Comparison of ENCODE assay signal across 12 cellular contexts in the genomic region with DNA sequence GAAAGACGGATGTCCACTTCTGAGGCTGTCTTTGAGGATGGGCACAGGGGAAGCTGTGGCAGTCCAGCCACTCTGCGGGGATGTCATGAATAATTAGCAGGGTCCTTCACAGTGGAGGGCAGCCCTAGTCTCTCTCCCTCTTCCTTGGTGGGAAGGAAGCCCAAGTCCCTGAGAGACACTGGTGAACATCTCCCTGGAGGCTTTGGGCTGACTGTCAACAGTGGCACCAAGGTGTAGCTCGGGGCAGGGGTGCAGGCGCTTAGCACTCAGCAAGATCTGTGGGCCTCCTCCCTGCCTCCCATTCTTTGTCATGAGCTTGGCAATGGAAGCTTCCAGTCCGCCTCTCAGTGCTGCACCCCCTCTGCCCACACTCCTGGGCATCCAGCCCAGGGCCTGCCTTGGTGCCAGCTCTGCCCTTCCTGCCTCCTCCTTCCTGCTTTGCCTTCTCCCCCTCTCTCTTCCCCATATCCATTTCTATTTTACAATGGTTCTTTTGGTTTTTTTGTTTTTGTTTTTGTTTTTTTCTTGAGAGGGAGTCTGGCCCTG. TPM values are rescaled to one million over a fixed set of nuclear protein-coding genes. Genes with fewer than 3 reads are reported as not detected.
DNase-seq lines count a peak whose midpoint lies in the region; ATAC-seq and TF ChIP-seq lines count a peak whose summit lies in the region.
"Had no signal": no experiment of that assay in that cellular context is flagged by ENCODE, and none has a peak within 500 bp of the region (broad histone marks: within the 10 kb centered on the region; RNA-seq: fewer than 3 reads in every experiment).

No MANE protein-coding gene starts in this region.

- WGBS in lower leg skin, 2 donors, result 57 to 66% methylated on average over 5 of the region's 5 CpGs

- peaks cover 35% of the 10 kb centered on the region for H3K4me1 Mint-ChIP-seq in dendritic cell treated with granulocyte-macrophage colony-stimulating factor and Interleukin-4, amounts not matched to agents 40 ng/mL and 50 ng/mL, for 4 days (ENCODE audit: low read depth)
- H3K4me1 Mint-ChIP-seq in T-helper 17 cell, result no peaks in the 10 kb centered on the region
- H3K4me1 Mint-ChIP-seq: activated T-helper 17 cell treated with anti-CD3 and anti-CD28 coated beads, Interleukin-2, amount 50 U/mL, for 72 hours had no signal

- H3K4me3 Mint-ChIP-seq in dendritic cell treated with granulocyte-macrophage colony-stimulating factor and Interleukin-4, amounts not matched to agents 40 ng/mL and 50 ng/mL, for 4 days, result no peak overlapping the region
- H3K4me3 Mint-ChIP-seq in T-helper 17 cell, result no peak overlapping the region
- H3K4me3 Mint-ChIP-seq: activated T-helper 17 cell treated with anti-CD3 and anti-CD28 coated beads, Interleukin-2, amount 50 U/mL, for 72 hours had no signal

- DNase-seq in NCI-H2029 treated with DMSO at 0.1 percent for 48 hours (lab: John Stamatoyannopoulos, UW), result peak; percentile 30
- peak; percentile 52 to 87 for DNase-seq in lower leg skin (ENCODE audit: low spot score in 2 of 2)
- no peak for DNase-seq in T-helper 17 cell
- DNase-seq in T1000 (lab: John Stamatoyannopoulos, UW), result no peak
- no peak for DNase-seq in NCI-H1417 (lab: John Stamatoyannopoulos, UW)
- DNase-seq: left colon, NCI-H226 had no signal

- H3K27me3 Mint-ChIP-seq in dendritic cell treated with granulocyte-macrophage colony-stimulating factor and Interleukin-4, amounts not matched to agents 40 ng/mL and 50 ng/mL, for 4 days, result no peaks in the 10 kb centered on the region
- no peaks in the 10 kb centered on the region for H3K27me3 Mint-ChIP-seq in T-helper 17 cell
- H3K27me3 Mint-ChIP-seq: activated T-helper 17 cell treated with anti-CD3 and anti-CD28 coated beads, Interleukin-2, amount 50 U/mL, for 72 hours had no signal

- H3K4me3 ChIP-seq in lower leg skin (ENCODE audit: low read depth, poor library complexity, severe bottlenecking) (no peak overlapping the region), subcutaneous abdominal adipose tissue (ENCODE audit: low read depth in 1 of 5, low read length in 5 of 5) (no peak overlapping the region)

- peaks cover 0 to 10% (median 6%) of the 10 kb centered on the region in 5 donors for H3K36me3 ChIP-seq in subcutaneous abdominal adipose tissue (ENCODE audit: control insufficient read depth in 5 of 5, insufficient read depth in 5 of 5, low read length in 5 of 5)

- no peak overlapping the region for H3K9ac ChIP-seq in subcutaneous abdominal adipose tissue (ENCODE audit: low read length in 5 of 5)

- H3K4me1 ChIP-seq in subcutaneous abdominal adipose tissue (ENCODE audit: control insufficient read depth in 5 of 5, insufficient read depth in 5 of 5, low read length in 5 of 5), result peaks cover 8 to 27% (median 15%) of the 10 kb centered on the region in 5 donors

- no peak for TF ChIP-seq CTCF in lower leg skin (IDR thresholded peaks at IDR 0.05)

- peak overlapping the region; percentile 70 for H3K27ac ChIP-seq in subcutaneous abdominal adipose tissue (ENCODE audit: low read depth, low read length)

- intact Hi-C loops in dendritic cell treated with granulocyte-macrophage colony-stimulating factor and Interleukin-4, amounts not matched to agents 40 ng/mL and 50 ng/mL, for 4 days (cut with micrococcal nuclease), result no loop called here
- intact Hi-C loops in lower leg skin (cut with DNase I; ENCODE audit: low total_unique reads), result no loop called here

- H3K9me3 ChIP-seq in subcutaneous abdominal adipose tissue (ENCODE audit: control insufficient read depth in 5 of 5, low read length in 5 of 5), result no peaks in the 10 kb centered on the region
- H3K9me3 ChIP-seq in T-helper 17 cell (ENCODE audit: control insufficient read depth, low read length, poor library complexity, severe bottlenecking), result no peaks in the 10 kb centered on the region

- no peak for ATAC-seq in T-helper 17 cell
- no peak for ATAC-seq in HG02870 (IDR thresholded peaks at IDR 0.05; ENCODE audit: unreplicated experiment)
- ATAC-seq: activated CD4-positive, CD25-positive, alpha-beta regulatory T cell treated with anti-CD3 and anti-CD28 coated beads, Interleukin-2, amount 50 U/mL, for 24 hours; activated T-helper 17 cell treated with anti-CD3 and anti-CD28 coated beads, Interleukin-2, amount 50 U/mL, for 72 hours had no signal

- H3K27ac Mint-ChIP-seq in dendritic cell treated with granulocyte-macrophage colony-stimulating factor and Interleukin-4, amounts not matched to agents 40 ng/mL and 50 ng/mL, for 4 days, result peak overlapping the region; percentile 81
- H3K27ac Mint-ChIP-seq in T-helper 17 cell, result no peak overlapping the region
- H3K27ac Mint-ChIP-seq: activated T-helper 17 cell treated with anti-CD3 and anti-CD28 coated beads, Interleukin-2, amount 50 U/mL, for 72 hours had no signal

- H3K27me3 ChIP-seq in subcutaneous abdominal adipose tissue (ENCODE audit: control insufficient read depth in 5 of 5, insufficient read depth in 4 of 5, low read length in 5 of 5), result peaks cover 0 to 2% (median 0%) of the 10 kb centered on the region in 5 donors

- peaks cover 7% of the 10 kb centered on the region for H3K36me3 Mint-ChIP-seq in dendritic cell treated with granulocyte-macrophage colony-stimulating factor and Interleukin-4, amounts not matched to agents 40 ng/mL and 50 ng/mL, for 4 days (ENCODE audit: low read depth)
- peaks cover 6% of the 10 kb centered on the region for H3K36me3 Mint-ChIP-seq in T-helper 17 cell (ENCODE audit: low read depth)

- H3K9me3 Mint-ChIP-seq in dendritic cell treated with granulocyte-macrophage colony-stimulating factor and Interleukin-4, amounts not matched to agents 40 ng/mL and 50 ng/mL, for 4 days, result no peaks in the 10 kb centered on the region
- H3K9me3 Mint-ChIP-seq: activated T-helper 17 cell treated with anti-CD3 and anti-CD28 coated beads, Interleukin-2, amount 50 U/mL, for 72 hours had no signal

- no peak for TF ChIP-seq POLR2A in lower leg skin (IDR thresholded peaks at IDR 0.05)

RNA-seq across cellular contexts. Expression of gene STEAP3, which starts 59.4 kb away (rescaled TPM):
- total RNA-seq in lower leg skin (10 to 100 TPM; 16.7 to 25.1 (median 22.0) TPM), T-helper 17 cell (under 1 TPM; 0.10 to 0.13 TPM)

Comparison
In these comparisons a context has a peak if more than half of its experiments do, and no peak if none do; other contexts are left out.
1. DNase-seq: peak in NCI-H2029 treated with DMSO at 0.1 percent for 48 hours (single experiment) and lower leg skin (2 of 2); none in T-helper 17 cell (0 of 3), T1000 (single experiment) and NCI-H1417 (0 of 3).
2. RNA of gene STEAP3, which starts 59.4 kb away (total RNA-seq): 16.7 to 25.1 TPM in lower leg skin; 0.10 to 0.13 TPM in T-helper 17 cell; every median in the first group is over 10 times any median in the second.